In genomic region chr16:2816751-2817495, GRCh38 we compare ENCODE assay signal across 9 cellular contexts. TPM values are rescaled to one million over a fixed set of nuclear protein-coding genes. Genes with fewer than 3 reads are reported as not detected.
DNase-seq lines count a peak whose midpoint lies in the region; ATAC-seq and TF ChIP-seq lines count a peak whose summit lies in the region.
"Had no signal": no experiment of that assay in that cellular context is flagged by ENCODE, and none has a peak within 500 bp of the region (broad histone marks: within the 10 kb centered on the region; RNA-seq: fewer than 3 reads in every experiment).

Gene PRSS21 (plus strand): TSS chr16:2817237. CDS start chr16:2817269, 32 bp downstream.

- H3K9me2 ChIP-seq in MM.1S (replicated peaks; ENCODE audit: insufficient read depth, low read length): no peaks in the 10 kb centered on the region

- H4K20me1 ChIP-seq in MM.1S (ENCODE audit: insufficient read depth, low read length) (no peaks in the 10 kb centered on the region), smooth muscle cell (ENCODE audit: low read depth) (no peaks in the 10 kb centered on the region)

- H2BK15ac ChIP-seq in mesenchymal stem cell (ENCODE audit: low read depth, poor library complexity, severe bottlenecking): no peak within 1 kb of the TSS

- H3K9ac ChIP-seq in MM.1S (ENCODE audit: low read length) (no peak within 1 kb of the TSS), mesenchymal stem cell (ENCODE audit: low read length) (no peak within 1 kb of the TSS), smooth muscle cell (ENCODE audit: low read depth) (no peak within 1 kb of the TSS)

- no peak within 1 kb of the TSS for H2BK12ac ChIP-seq in mesenchymal stem cell (ENCODE audit: low read length in 2 of 2)

- no peak within 1 kb of the TSS for H3K18ac ChIP-seq in mesenchymal stem cell (ENCODE audit: low read depth in 1 of 2, low read length in 2 of 2)

- no peak within 1 kb of the TSS for H3K27ac ChIP-seq in MM.1S (ENCODE audit: low read length)
- H3K27ac ChIP-seq in mesenchymal stem cell (ENCODE audit: low read length, poor library complexity, severe bottlenecking): no peak within 1 kb of the TSS
- H3K27ac ChIP-seq in smooth muscle cell (ENCODE audit: low read depth): no peak within 1 kb of the TSS
- no peak within 1 kb of the TSS for H3K27ac ChIP-seq in brain microvascular endothelial cell

- H3K36me3 ChIP-seq in MM.1S (replicated peaks; ENCODE audit: insufficient read depth, low read length) (no peaks in the 10 kb centered on the region), mesenchymal stem cell (ENCODE audit: control insufficient read depth in 1 of 2, insufficient read depth in 2 of 2, low read depth in 1 of 2, low read length in 2 of 2) (peaks cover 0 to 2% of the 10 kb centered on the region in 2 experiments), smooth muscle cell (ENCODE audit: low read depth) (no peaks in the 10 kb centered on the region), brain microvascular endothelial cell (replicated peaks) (no peaks in the 10 kb centered on the region)

- H3K27me3 ChIP-seq in MM.1S (replicated peaks; ENCODE audit: insufficient read depth, low read length) (peaks cover 92% of the 10 kb centered on the region), mesenchymal stem cell (ENCODE audit: control insufficient read depth in 1 of 2, insufficient read depth in 1 of 2, low read length in 2 of 2) (peaks cover 35 to 78% of the 10 kb centered on the region in 2 experiments), smooth muscle cell (ENCODE audit: low read depth) (no peaks in the 10 kb centered on the region), brain microvascular endothelial cell (replicated peaks) (peaks cover 3% of the 10 kb centered on the region)

- H3K4me3 ChIP-seq in MM.1S (ENCODE audit: low read length) (no peak within 1 kb of the TSS), mesenchymal stem cell (ENCODE audit: insufficient read depth in 1 of 2, low read depth in 1 of 2, low read length in 2 of 2) (no peak within 1 kb of the TSS), smooth muscle cell (no peak within 1 kb of the TSS), brain microvascular endothelial cell (ENCODE audit: low read depth, low read length) (no peak within 1 kb of the TSS)

- TF ChIP-seq CTCF in AG09319 (IDR thresholded peaks at IDR 0.05; ENCODE audit: low read depth, low read length): peak; percentile 0; the same call in 1 of the 2 replicates
- TF ChIP-seq CTCF in MM.1S (IDR thresholded peaks at IDR 0.05; ENCODE audit: low read length): 0 out of 2 replicates have a peak, but pooled peaks have one; percentile 5
- no peak for TF ChIP-seq CTCF in smooth muscle cell (IDR thresholded peaks at IDR 0.05; ENCODE audit: borderline replicate concordance, insufficient read depth, poor library complexity, severe bottlenecking)
- no peak for TF ChIP-seq CTCF in brain microvascular endothelial cell (IDR thresholded peaks at IDR 0.05; ENCODE audit: low read depth, low read length, missing control alignments)

- no peak within 1 kb of the TSS for H3K4ac ChIP-seq in mesenchymal stem cell (ENCODE audit: low read depth in 1 of 2, low read length in 2 of 2)

- peak within 1 kb of the TSS; percentile 7 for H4K91ac ChIP-seq in mesenchymal stem cell (ENCODE audit: low read length)

- in situ Hi-C loops in brain microvascular endothelial cell (cut with HindIII; ENCODE audit: low pct_ligation_motif_present, low sequenced_read_pairs): no loop called here

- no peak within 1 kb of the TSS for H2BK5ac ChIP-seq in mesenchymal stem cell (ENCODE audit: low read depth, low read length, poor library complexity, severe bottlenecking)

- no peak within 1 kb of the TSS for H2AK5ac ChIP-seq in mesenchymal stem cell (ENCODE audit: low read length, severe bottlenecking)

- H3K79me2 ChIP-seq in MM.1S (ENCODE audit: low read length) (no peaks in the 10 kb centered on the region), smooth muscle cell (ENCODE audit: low read depth) (no peaks in the 10 kb centered on the region)

- H4K8ac ChIP-seq in mesenchymal stem cell (ENCODE audit: low read length): no peak within 1 kb of the TSS

- H3K4me2 ChIP-seq in MM.1S (ENCODE audit: low read depth, low read length) (no peak within 1 kb of the TSS), mesenchymal stem cell (ENCODE audit: low read length, poor library complexity, severe bottlenecking) (no peak within 1 kb of the TSS), smooth muscle cell (no peak within 1 kb of the TSS)

- no peak within 1 kb of the TSS for H3K14ac ChIP-seq in mesenchymal stem cell (ENCODE audit: low read length in 2 of 2)

- H3K9me3 ChIP-seq in MM.1S (replicated peaks; ENCODE audit: insufficient read depth, low read length): no peaks in the 10 kb centered on the region
- H3K9me3 ChIP-seq in mesenchymal stem cell (ENCODE audit: control insufficient read depth, low read length): no peaks in the 10 kb centered on the region
- no peaks in the 10 kb centered on the region for H3K9me3 ChIP-seq in smooth muscle cell (replicated peaks; ENCODE audit: low read depth)

- ATAC-seq in HG02973 (IDR thresholded peaks at IDR 0.05; ENCODE audit: unreplicated experiment) (no peak), GM18861 (IDR thresholded peaks at IDR 0.05; ENCODE audit: unreplicated experiment) (no peak)

- no peaks in the 10 kb centered on the region for H3K79me1 ChIP-seq in mesenchymal stem cell (replicated peaks; ENCODE audit: low read length, poor library complexity, severe bottlenecking)

- no peak within 1 kb of the TSS for H2BK120ac ChIP-seq in mesenchymal stem cell (ENCODE audit: low read depth, low read length)

- H3K23ac ChIP-seq in mesenchymal stem cell (ENCODE audit: low read length in 2 of 2): no peak within 1 kb of the TSS

- H3K4me1 ChIP-seq in MM.1S (ENCODE audit: low read length) (no peaks in the 10 kb centered on the region), mesenchymal stem cell (ENCODE audit: control insufficient read depth, insufficient read depth, low read depth, low read length) (peaks cover under 1% of the 10 kb centered on the region), smooth muscle cell (ENCODE audit: low read depth) (no peaks in the 10 kb centered on the region)

- 84% methylated on average over 37 of the region's 46 CpGs for WGBS in mesenchymal stem cell
- WGBS in smooth muscle cell (ENCODE audit: low lambda C conversion rate): 96% methylated on average over 9 of the region's 46 CpGs

- H2AFZ ChIP-seq in MM.1S (ENCODE audit: low read length): no peak within 1 kb of the TSS
- no peak within 1 kb of the TSS for H2AFZ ChIP-seq in mesenchymal stem cell (ENCODE audit: low read depth, low read length)
- H2AFZ ChIP-seq in smooth muscle cell (ENCODE audit: low read depth): no peak within 1 kb of the TSS

- DNase-seq in AG09319 (ENCODE audit: extremely low read depth, low read depth) (no peak), MM.1S (no peak), mesenchymal stem cell (no peak), smooth muscle cell (lab: John Stamatoyannopoulos, UW; ENCODE audit: unreplicated experiment) (no peak), brain microvascular endothelial cell (no peak)
- peak; percentile 39 for DNase-seq in activated naive CD4-positive, alpha-beta T cell treated with Interleukin-2 at 50 U/mL for 16 hours
- DNase-seq: NCI-H510A treated with DMSO at 0.1 percent for 48 hours had no signal

- H3F3A ChIP-seq in MM.1S (ENCODE audit: insufficient read depth, low read length) (no peaks in the 10 kb centered on the region), smooth muscle cell (ENCODE audit: low read depth) (no peaks in the 10 kb centered on the region)

RNA-seq across cellular contexts. Expression of gene PRSS21, which starts in this region (rescaled TPM):
- polyA plus RNA-seq in mesenchymal stem cell (2013, experiment 1 of 2): not detected
- not detected for polyA plus RNA-seq in mesenchymal stem cell (2013, experiment 2 of 2)
- total RNA-seq in smooth muscle cell: not detected in 2 replicates
- not detected in 2 replicates for polyA plus RNA-seq in smooth muscle cell

Comparison
In these comparisons a context has a peak if more than half of its experiments do, and no peak if none do; other contexts are left out.
1. CTCF ChIP-seq: peak in AG09319 (single experiment) and MM.1S (single experiment); none in smooth muscle cell (single experiment) and brain microvascular endothelial cell (single experiment).